ENCODE assay signal across 8 cellular contexts in genomic region chr19:49119411-49120324, GRCh38. TPM values are rescaled to one million over a fixed set of nuclear protein-coding genes. Genes with fewer than 3 reads are reported as not detected.
DNase-seq lines count a peak whose midpoint lies in the region; ATAC-seq and TF ChIP-seq lines count a peak whose summit lies in the region.

Gene PPFIA3, plus strand, starts transcription at chr19:49119544. Its CDS starts 8,330 bp downstream, at chr19:49127874.

- peaks cover 22% of the 10 kb centered on the region for H3K79me2 ChIP-seq in DND-41 (ENCODE audit: insufficient read depth, low read length)
- H3K79me2 ChIP-seq in osteoblast (ENCODE audit: insufficient read depth, low read length), result no peaks in the 10 kb centered on the region

- no peak for TF ChIP-seq CTCF in DND-41 (IDR thresholded peaks at IDR 0.05; ENCODE audit: borderline replicate concordance, extremely low read depth, low read length, poor library complexity, severe bottlenecking)
- TF ChIP-seq CTCF in osteoblast (IDR thresholded peaks at IDR 0.05; ENCODE audit: extremely low read depth, low read depth, low read length), result no peak

- intact Hi-C loops in cardiac septum (cut with DNase I), result loop anchor here (2.0 kb wide), 1 partner anchor 31 kb away; no protein-coding TSS in a partner anchor

- H3K27me3 ChIP-seq in DND-41 (ENCODE audit: insufficient read depth, low read length, poor library complexity), result no peaks in the 10 kb centered on the region
- peaks cover 11% of the 10 kb centered on the region for H3K27me3 ChIP-seq in osteoblast (ENCODE audit: insufficient read depth, low read length)

- H4K20me1 ChIP-seq in DND-41 (ENCODE audit: insufficient read depth, low read length), result peaks cover 6% of the 10 kb centered on the region
- no peaks in the 10 kb centered on the region for H4K20me1 ChIP-seq in osteoblast (ENCODE audit: insufficient read depth, low read length)

- H3K27ac ChIP-seq in DND-41 (ENCODE audit: low read length), result peak within 1 kb of the TSS; percentile 93
- H3K27ac ChIP-seq in adipose tissue (ENCODE audit: low read depth, low read length), result peak within 1 kb of the TSS; percentile 35
- peak within 1 kb of the TSS; percentile 78 for H3K27ac ChIP-seq in osteoblast (ENCODE audit: low read depth, low read length)

- H3K4me2 ChIP-seq in DND-41 (ENCODE audit: insufficient read depth, low read length) (peak within 1 kb of the TSS; percentile 94), osteoblast (ENCODE audit: insufficient read depth, low read length) (peak within 1 kb of the TSS; percentile 89)

- H3K9ac ChIP-seq in DND-41 (ENCODE audit: low read depth, low read length), result peak within 1 kb of the TSS; percentile 84

- DNase-seq in DND-41 (no peak), M059J (ENCODE audit: low read depth) (peak; percentile 68), cardiac septum (ENCODE audit: low spot score) (no peak), osteoblast (ENCODE audit: insufficient read length, low spot score, missing footprints) (peak; percentile 98), globus pallidus (ENCODE audit: low spot score) (no peak)

- ATAC-seq in DND-41 (ENCODE audit: insufficient read depth, low read depth) (peak; percentile 4; the same call in 2 of the 3 replicates), GM18517 (IDR thresholded peaks at IDR 0.05; ENCODE audit: unreplicated experiment) (no peak), GM18858 (IDR thresholded peaks at IDR 0.05; ENCODE audit: unreplicated experiment) (no peak)

- peak within 1 kb of the TSS; percentile 90 for H2AFZ ChIP-seq in DND-41 (ENCODE audit: low read depth, low read length)
- peak within 1 kb of the TSS; percentile 86 for H2AFZ ChIP-seq in osteoblast (ENCODE audit: low read length)

- H3K9me3 ChIP-seq in DND-41 (ENCODE audit: insufficient read depth, low read length, severe bottlenecking), result no peaks in the 10 kb centered on the region
- no peaks in the 10 kb centered on the region for H3K9me3 ChIP-seq in osteoblast (ENCODE audit: low read depth, low read length)

- H3K36me3 ChIP-seq in DND-41 (ENCODE audit: insufficient read depth, low read length), result peaks cover 5% of the 10 kb centered on the region
- H3K36me3 ChIP-seq in osteoblast (ENCODE audit: insufficient read depth, low read length), result no peaks in the 10 kb centered on the region

- H3K4me3 ChIP-seq in DND-41 (ENCODE audit: low read depth in 1 of 2, low read length in 2 of 2) (peak within 1 kb of the TSS; percentile 78 to 89), osteoblast (ENCODE audit: insufficient read depth, low read length) (peak within 1 kb of the TSS; percentile 78)

- H3K4me1 ChIP-seq in DND-41 (ENCODE audit: insufficient read depth, low read length), result peaks cover 47% of the 10 kb centered on the region
- peaks cover 10% of the 10 kb centered on the region for H3K4me1 ChIP-seq in osteoblast (ENCODE audit: insufficient read depth, low read length)

- 0 to 1% (median 1%) methylated on average over 61 to 89 of the region's 90 CpGs for WGBS in adipose tissue, 3 donors

RNA-seq across cellular contexts. Expression of gene PPFIA3, which starts in this region (rescaled TPM):
- 2.4 and 4.8 TPM in 2 replicates for total RNA-seq in M059J (2014; rRNA removed; shearing (Covaris generic))
- polyA plus RNA-seq in adipose tissue, result 10 to 100 TPM in 1 of 3 donors, 1 to 10 TPM in 2; 8.5 to 20.1 (median 8.9) TPM
- total RNA-seq in cardiac septum, result 10.1 TPM
- total RNA-seq in osteoblast, result 1.1 and 1.2 TPM in 2 replicates

Comparison
In these comparisons a context has a peak if more than half of its experiments do, and no peak if none do; other contexts are left out.
1. DNase-seq: peak in M059J (single experiment) and osteoblast (single experiment); none in DND-41 (single experiment), cardiac septum (single experiment) and globus pallidus (single experiment).
2. H3K27ac ChIP-seq: peak in every context shown above with its lines; median percentile 93 in DND-41; 78 in osteoblast; 35 in adipose tissue.